8 cellular contexts compared by ENCODE assay signal in the genomic region with DNA sequence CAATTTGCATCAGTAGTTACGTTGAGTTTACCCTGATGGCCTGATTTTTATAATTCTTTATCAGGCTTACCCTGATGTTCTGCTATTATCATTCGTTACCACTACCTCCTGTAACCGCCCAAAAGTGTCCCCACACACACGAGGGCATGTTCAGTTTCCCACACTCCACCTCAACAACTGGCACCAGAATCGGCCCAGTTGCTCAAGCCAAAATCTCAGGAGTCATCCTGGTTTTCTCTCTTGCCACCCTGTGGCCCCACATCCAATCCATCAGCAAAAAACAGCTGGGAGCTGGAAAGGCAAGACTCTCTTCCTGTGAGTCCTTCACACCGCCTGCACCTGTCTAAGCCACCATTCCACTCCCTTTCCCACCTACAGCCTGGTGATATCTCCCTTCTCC.
DNase-seq lines count a peak whose midpoint lies in the region; ATAC-seq and TF ChIP-seq lines count a peak whose summit lies in the region.

No MANE protein-coding gene starts in this region.

- no peak for DNase-seq in activated naive CD4-positive, alpha-beta T cell treated with anti-CD3 and anti-CD28 coated beads for 36 hours
- no peak for DNase-seq in activated naive CD4-positive, alpha-beta T cell treated with Interleukin-2 at 50 U/mL for 16 hours
- no peak for DNase-seq in astrocyte of the cerebellum (ENCODE audit: low read depth)
- DNase-seq in memory B cell (ENCODE audit: low spot score in 2 of 2) = no peak
- no peak for DNase-seq in upper lobe of left lung
- no peak for DNase-seq in ACHN
- no peak for DNase-seq in CD1c-positive myeloid dendritic cell (ENCODE audit: extremely low spot score)

- intact Hi-C loops in activated naive CD4-positive, alpha-beta T cell treated with anti-CD3 and anti-CD28 coated beads for 36 hours (cut with micrococcal nuclease) = loop anchor here (2.0 to 10.0 kb wide), 2 partner anchors 1562 to 1848 kb away; a partner anchor contains a TSS

- WGBS in upper lobe of left lung, 2 donors = 74 to 79% methylated on average over 6 of the region's 6 CpGs

- no peaks in the 10 kb centered on the region for H3K36me3 ChIP-seq in upper lobe of left lung

- H3K4me1 ChIP-seq in upper lobe of left lung = peaks cover 5 to 14% (median 7%) of the 10 kb centered on the region in 4 donors

- peak overlapping the region; percentile 92 for H3K4me3 Mint-ChIP-seq in activated naive CD4-positive, alpha-beta T cell treated with anti-CD3 and anti-CD28 coated beads for 36 hours
- H3K4me3 Mint-ChIP-seq in memory B cell = peak overlapping the region; percentile 15

- H3K27me3 ChIP-seq in upper lobe of left lung = no peaks in the 10 kb centered on the region

- H3K27me3 Mint-ChIP-seq in activated naive CD4-positive, alpha-beta T cell treated with anti-CD3 and anti-CD28 coated beads for 36 hours (ENCODE audit: low read depth) = no peaks in the 10 kb centered on the region
- no peaks in the 10 kb centered on the region for H3K27me3 Mint-ChIP-seq in memory B cell

- no peak for TF ChIP-seq POLR2A in upper lobe of left lung (IDR thresholded peaks at IDR 0.05)

- H3K4me1 Mint-ChIP-seq in activated naive CD4-positive, alpha-beta T cell treated with anti-CD3 and anti-CD28 coated beads for 36 hours (ENCODE audit: low read depth) = peaks cover 6% of the 10 kb centered on the region
- peaks cover 7% of the 10 kb centered on the region for H3K4me1 Mint-ChIP-seq in memory B cell

- H3K27ac ChIP-seq in upper lobe of left lung = peak overlapping the region in 1 of 4 donors; percentile 83

- ATAC-seq in memory B cell (ENCODE audit: low read depth) (no peak), upper lobe of left lung (ENCODE audit: low FRiP score in 2 of 2) (no peak), HG03342 (IDR thresholded peaks at IDR 0.05; ENCODE audit: unreplicated experiment) (no peak)

- H3K4me3 ChIP-seq in astrocyte of the cerebellum (ENCODE audit: low read depth, low read length) (peak overlapping the region; percentile 76), upper lobe of left lung (peak overlapping the region in 3 of 4 donors; percentile 62 to 83 (median 74))

- TF ChIP-seq EP300 in upper lobe of left lung (IDR thresholded peaks at IDR 0.05) = no peak

- no peaks in the 10 kb centered on the region for H3K36me3 Mint-ChIP-seq in activated naive CD4-positive, alpha-beta T cell treated with anti-CD3 and anti-CD28 coated beads for 36 hours (ENCODE audit: low read depth)
- no peaks in the 10 kb centered on the region for H3K36me3 Mint-ChIP-seq in memory B cell

- no peaks in the 10 kb centered on the region for H3K9me3 ChIP-seq in upper lobe of left lung

- in situ Hi-C loops in astrocyte of the cerebellum (cut with HindIII; ENCODE audit: low sequenced_read_pairs) = no loop called here
- in situ Hi-C loops in ACHN (cut with HindIII; ENCODE audit: low pct_ligation_motif_present, low pct_unique_long_range_greater_than_20kb, low sequenced_read_pairs) = no loop called here

- CTCF ChIA-PET in activated naive CD4-positive, alpha-beta T cell treated with anti-CD3 and anti-CD28 coated beads for 36 hours (lab: Charles Lee) = interaction anchor here (0.6 kb wide), 1 partner anchor 347 kb away, joined by 3 read pairs; no protein-coding TSS in a partner anchor

- H3K9me3 Mint-ChIP-seq in activated naive CD4-positive, alpha-beta T cell treated with anti-CD3 and anti-CD28 coated beads for 36 hours = no peaks in the 10 kb centered on the region
- no peaks in the 10 kb centered on the region for H3K9me3 Mint-ChIP-seq in memory B cell

- TF ChIP-seq CTCF in astrocyte of the cerebellum (IDR thresholded peaks at IDR 0.05; ENCODE audit: low read depth, low read length, missing control alignments) (no peak), upper lobe of left lung (IDR thresholded peaks at IDR 0.05) (no peak)

- H3K27ac Mint-ChIP-seq in activated naive CD4-positive, alpha-beta T cell treated with anti-CD3 and anti-CD28 coated beads for 36 hours = peak overlapping the region; percentile 13
- no peak overlapping the region for H3K27ac Mint-ChIP-seq in memory B cell
